ENCODE assay signal across 15 cellular contexts in the genomic region with DNA sequence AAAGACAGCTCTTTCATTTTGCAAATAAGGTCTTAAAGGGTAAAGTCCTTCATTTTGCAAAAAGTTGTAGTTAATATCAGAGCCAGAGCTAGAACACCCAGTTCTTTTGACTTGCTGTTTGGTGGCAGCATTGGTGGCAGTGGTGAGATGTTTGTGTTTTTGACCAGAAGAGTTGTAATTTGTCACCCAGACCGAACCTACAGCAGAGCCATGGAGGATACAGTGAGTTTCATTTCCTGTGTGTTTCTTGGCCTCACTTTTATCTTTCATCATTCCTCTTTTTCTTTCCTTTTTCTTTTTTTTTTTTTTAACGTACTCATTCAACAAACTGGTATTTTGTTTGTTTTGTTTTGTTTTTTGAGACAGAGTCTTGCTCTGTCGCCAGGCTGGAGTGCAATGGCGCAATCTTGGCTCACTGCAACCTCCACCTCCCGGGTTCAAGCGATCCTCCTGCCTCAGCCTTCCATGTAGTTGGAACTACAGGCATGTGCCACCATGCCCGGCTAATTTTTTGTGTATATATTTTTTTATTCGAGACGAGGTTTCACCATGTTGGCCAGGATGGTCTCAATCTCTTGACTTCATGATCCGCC.
A peak's percentile ranks its signal among the peaks of the same experiment; 100 is the strongest.
DNase-seq lines count a peak whose midpoint lies in the region; ATAC-seq and TF ChIP-seq lines count a peak whose summit lies in the region.
"Had no signal": no experiment of that assay in that cellular context is flagged by ENCODE, and none has a peak within 500 bp of the region (broad histone marks: within the 10 kb centered on the region; RNA-seq: fewer than 3 reads in every experiment).

No MANE protein-coding gene starts in this region.

- in situ Hi-C loops in gastrocnemius medialis (cut with MboI; ENCODE audit: low sequenced_read_pairs in 4 of 4) (no loop called here), GM13976 (cut with MboI; ENCODE audit: low sequenced_read_pairs, unreplicated experiment) (no loop called here)

- H3K36me3 ChIP-seq in gastrocnemius medialis = peaks cover 0 to 19% of the 10 kb centered on the region in 2 donors

- TF ChIP-seq CTCF in GM12865 (IDR thresholded peaks at IDR 0.05; ENCODE audit: insufficient read depth, low read depth, low read length, missing control alignments) = no peak
- TF ChIP-seq CTCF in choroid plexus epithelial cell (conservative IDR thresholded peaks at IDR 0.05; ENCODE audit: low read depth, low read length) = no peak
- no peak for TF ChIP-seq CTCF in gastrocnemius medialis (IDR thresholded peaks at IDR 0.05 in 4 of 5, conservative IDR thresholded peaks at IDR 0.05 in 1 of 5)
- TF ChIP-seq CTCF in GM13976 (IDR thresholded peaks at IDR 0.05; ENCODE audit: borderline replicate concordance, control extremely low read depth, extremely low read depth, insufficient read depth, missing control alignments) = no peak

- H3K4me1 ChIP-seq in gastrocnemius medialis = peaks cover 84 to 86% of the 10 kb centered on the region in 2 donors

- H3K27me3 ChIP-seq in gastrocnemius medialis = no peaks in the 10 kb centered on the region
- H3K27me3 ChIP-seq: vagina had no signal

- ATAC-seq in HG03432 (IDR thresholded peaks at IDR 0.05; ENCODE audit: unreplicated experiment) = peak; percentile 35
- ATAC-seq in gastrocnemius medialis = no peak
- ATAC-seq in HG02642 (IDR thresholded peaks at IDR 0.05; ENCODE audit: poor library complexity, unreplicated experiment) = no peak
- ATAC-seq: K562 had no signal

- DNase-seq in GM12865 (ENCODE audit: low read depth) = peak; percentile 24
- peak; percentile 61 for DNase-seq in choroid plexus epithelial cell (ENCODE audit: low read depth)
- DNase-seq in gastrocnemius medialis = no peak
- DNase-seq in iPS-NIHi7 (ENCODE audit: extremely low spot score) = no peak
- no peak for DNase-seq in GM13976 (ENCODE audit: low spot score)
- DNase-seq: activated gamma-delta T cell; CD4-positive, alpha-beta T cell; GOT3; hippocampal formation; NCI-H1694 treated with DMSO at 0.1 percent for 48 hours; NCI-H524 treated with DMSO at 0.1 percent for 48 hours had no signal

- H3K27ac ChIP-seq in gastrocnemius medialis = peak overlapping the region; percentile 79 to 92 (median 86)
- H3K27ac ChIP-seq: vagina had no signal

- no peaks in the 10 kb centered on the region for H3K9me3 ChIP-seq in gastrocnemius medialis
- H3K9me3 ChIP-seq: vagina had no signal

- intact Hi-C loops in gastrocnemius medialis (cut with DNase I; ENCODE audit: low total_unique reads) = no loop called here

- TF ChIP-seq POLR2A in gastrocnemius medialis (IDR thresholded peaks at IDR 0.05) = no peak

- no peak overlapping the region for H3K4me3 ChIP-seq in GM12865 (ENCODE audit: low read depth, low read length)
- H3K4me3 ChIP-seq in choroid plexus epithelial cell (ENCODE audit: low read depth, low read length) = no peak overlapping the region
- H3K4me3 ChIP-seq in gastrocnemius medialis = no peak overlapping the region
- H3K4me3 ChIP-seq: K562, vagina had no signal

Comparison
In these comparisons a context has a peak if more than half of its experiments do, and no peak if none do; other contexts are left out.
1. DNase-seq: peak in GM12865 (single experiment) and choroid plexus epithelial cell (single experiment); none in gastrocnemius medialis (0 of 2), iPS-NIHi7 (single experiment) and GM13976 (single experiment).